7 cellular contexts compared by ENCODE assay signal in the genomic region with DNA sequence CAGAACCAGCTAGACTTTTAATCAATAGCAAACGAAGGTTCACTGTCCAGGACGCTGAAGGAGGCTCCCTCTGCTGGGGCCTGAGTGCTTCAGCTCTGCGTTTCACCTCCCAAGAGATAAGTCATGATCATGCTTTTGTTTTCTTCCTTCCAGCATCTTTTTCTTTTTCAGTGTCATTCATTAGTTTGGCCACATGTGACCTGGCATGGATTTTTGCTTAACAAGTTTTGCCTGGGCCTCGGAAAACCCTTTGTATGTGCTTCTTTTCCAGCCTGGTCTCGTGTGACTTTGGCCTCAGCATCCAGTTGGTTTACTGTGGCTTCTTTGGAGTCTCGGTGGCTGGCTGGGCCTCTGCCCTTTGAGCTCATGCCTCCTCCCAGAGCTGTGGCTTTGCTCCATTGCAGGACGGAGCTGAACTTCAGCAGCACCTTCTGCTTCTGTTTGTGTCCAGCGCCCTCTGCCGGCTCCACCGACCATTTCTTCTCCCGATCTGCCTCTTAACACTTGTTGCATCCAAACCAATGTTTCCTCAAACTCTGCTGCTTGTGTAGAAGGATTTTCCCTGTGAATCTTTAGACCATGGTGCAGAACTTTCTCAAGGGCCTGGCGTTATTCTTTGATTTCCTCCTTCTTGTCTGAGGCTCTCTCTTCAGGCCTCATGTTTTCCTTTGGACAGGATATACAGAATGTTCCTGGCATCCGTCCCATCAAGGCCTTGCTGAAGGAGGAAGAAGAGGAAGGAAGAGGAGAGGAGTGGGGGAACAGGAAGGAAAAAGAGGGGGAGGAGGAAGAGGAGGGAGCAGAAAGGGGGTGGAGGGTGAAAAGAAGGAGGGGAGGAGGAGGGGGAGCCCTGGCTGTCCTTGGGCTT. TPM values are rescaled to one million over a fixed set of nuclear protein-coding genes. Genes with fewer than 3 reads are reported as not detected.
DNase-seq lines count a peak whose midpoint lies in the region; ATAC-seq and TF ChIP-seq lines count a peak whose summit lies in the region.

No MANE protein-coding gene starts in this region.

- peak overlapping the region; percentile 54 for H3K27ac Mint-ChIP-seq in T-helper 1 cell treated with Interleukin-12 subunit alpha and Interleukin-12 subunit beta and Interleukin-4 antibody, amounts not matched to agents 30 μg/mL and 1 μg/mL, for 36 hours

- no peaks in the 10 kb centered on the region for H3K27me3 Mint-ChIP-seq in T-helper 1 cell treated with Interleukin-12 subunit alpha and Interleukin-12 subunit beta and Interleukin-4 antibody, amounts not matched to agents 30 μg/mL and 1 μg/mL, for 36 hours (ENCODE audit: low read depth)

- H3K4me1 Mint-ChIP-seq in T-helper 1 cell treated with Interleukin-12 subunit alpha and Interleukin-12 subunit beta and Interleukin-4 antibody, amounts not matched to agents 30 μg/mL and 1 μg/mL, for 36 hours (ENCODE audit: low read depth): peaks cover 6% of the 10 kb centered on the region

- peaks cover 62 to 80% of the 10 kb centered on the region in 2 donors for H3K36me3 ChIP-seq in ascending aorta
- peaks cover 37% of the 10 kb centered on the region for H3K36me3 ChIP-seq in left ventricle myocardium inferior

- intact Hi-C loops in ascending aorta (cut with DNase I) (loop anchor here (2.0 to 5.0 kb wide), 3 partner anchors 101 to 405 kb away; partner anchors contain the start of gene RAMP1), left ventricle myocardium inferior (cut with micrococcal nuclease) (no loop called here)

- TF ChIP-seq CTCF in GM12872 (IDR thresholded peaks at IDR 0.05; ENCODE audit: insufficient read depth, low read depth, low read length) (peak; percentile 82), ascending aorta (IDR thresholded peaks at IDR 0.05) (peak; percentile 75 to 90 (median 77)), left ventricle myocardium inferior (IDR thresholded peaks at IDR 0.05; ENCODE audit: borderline replicate concordance) (peak; percentile 85)

- H3K9me3 Mint-ChIP-seq in T-helper 1 cell treated with Interleukin-12 subunit alpha and Interleukin-12 subunit beta and Interleukin-4 antibody, amounts not matched to agents 30 μg/mL and 1 μg/mL, for 36 hours: no peaks in the 10 kb centered on the region

- peak overlapping the region; percentile 37 to 51 for H3K27ac ChIP-seq in ascending aorta
- H3K27ac ChIP-seq in left ventricle myocardium inferior (replicated peaks): peak overlapping the region; percentile 69

- peak; percentile 25 for DNase-seq in NCI-H1105 (lab: John Stamatoyannopoulos, UW)
- DNase-seq in ascending aorta (ENCODE audit: low spot score in 2 of 2): peak; percentile 63 to 97
- DNase-seq in left ventricle myocardium inferior: peak; percentile 93
- DNase-seq in retina: peak; percentile 89

- H3K4me3 Mint-ChIP-seq in T-helper 1 cell treated with Interleukin-12 subunit alpha and Interleukin-12 subunit beta and Interleukin-4 antibody, amounts not matched to agents 30 μg/mL and 1 μg/mL, for 36 hours: no peak overlapping the region

- ATAC-seq in GM19397 (IDR thresholded peaks at IDR 0.05; ENCODE audit: unreplicated experiment): no peak

- H3K36me3 Mint-ChIP-seq in T-helper 1 cell treated with Interleukin-12 subunit alpha and Interleukin-12 subunit beta and Interleukin-4 antibody, amounts not matched to agents 30 μg/mL and 1 μg/mL, for 36 hours (ENCODE audit: low read depth): peaks cover 13% of the 10 kb centered on the region

- no peak overlapping the region for H3K4me3 ChIP-seq in ascending aorta
- no peak overlapping the region for H3K4me3 ChIP-seq in left ventricle myocardium inferior

- H3K4me1 ChIP-seq in ascending aorta (peaks cover 0 to 6% of the 10 kb centered on the region in 2 donors), left ventricle myocardium inferior (peaks cover 43% of the 10 kb centered on the region)

- H3K27me3 ChIP-seq in ascending aorta (no peaks in the 10 kb centered on the region), left ventricle myocardium inferior (ENCODE audit: low read depth) (no peaks in the 10 kb centered on the region)

- H3K9me3 ChIP-seq in ascending aorta (no peaks in the 10 kb centered on the region), left ventricle myocardium inferior (replicated peaks) (no peaks in the 10 kb centered on the region)

RNA-seq across cellular contexts. Expression of gene HES6, which starts 23.6 kb away (rescaled TPM):
- 117 TPM for total RNA-seq in ascending aorta
- 2.7 TPM for total RNA-seq in left ventricle myocardium inferior

RNA-seq across cellular contexts. Expression of gene PER2, which starts 25.0 kb away (rescaled TPM):
- total RNA-seq in ascending aorta (21.6 TPM), left ventricle myocardium inferior (3.4 TPM)

RNA-seq across cellular contexts. Expression of gene TRAF3IP1, which starts 56.9 kb away (rescaled TPM):
- total RNA-seq in ascending aorta (6.1 TPM), left ventricle myocardium inferior (14.6 TPM)

RNA-seq across cellular contexts. Expression of gene ILKAP, which starts 59.9 kb away (rescaled TPM):
- total RNA-seq in ascending aorta (22.6 TPM), left ventricle myocardium inferior (26.5 TPM)

Comparison
In these comparisons a context has a peak if more than half of its experiments do, and no peak if none do; other contexts are left out.
1. DNase-seq: peak in every context shown above with its lines; median percentile 93 in left ventricle myocardium inferior; 89 in retina; 80 in ascending aorta; 25 in NCI-H1105.
2. RNA of gene HES6, which starts 23.6 kb away (total RNA-seq): 117 TPM in ascending aorta (single experiment); 2.7 TPM in left ventricle myocardium inferior (single experiment); every median in the first group is over 10 times any median in the second.
3. Peak in every context shown above with its lines, with median percentiles within 50 percentile points of each other: CTCF ChIP-seq.